In genomic region chr10:122427280-122427679, GRCh38 we compare ENCODE assay signal across 15 cellular contexts. TPM values are rescaled to one million over a fixed set of nuclear protein-coding genes. Genes with fewer than 3 reads are reported as not detected.
DNase-seq lines count a peak whose midpoint lies in the region; ATAC-seq, FAIRE-seq and TF ChIP-seq lines count a peak whose summit lies in the region.
"Had no signal": no experiment of that assay in that cellular context is flagged by ENCODE, and none has a peak within 500 bp of the region (broad histone marks: within the 10 kb centered on the region; RNA-seq: fewer than 3 reads in every experiment).

No MANE protein-coding gene starts in this region.

- intact Hi-C loops in activated naive CD4-positive, alpha-beta T cell treated with anti-CD3 and anti-CD28 coated beads for 36 hours (cut with micrococcal nuclease), result no loop called here
- intact Hi-C loops in kidney (cut with DNase I), result no loop called here

- peaks cover 13% of the 10 kb centered on the region for H3K36me3 Mint-ChIP-seq in activated naive CD4-positive, alpha-beta T cell treated with anti-CD3 and anti-CD28 coated beads for 36 hours (ENCODE audit: low read depth)
- no peaks in the 10 kb centered on the region for H3K36me3 Mint-ChIP-seq in activated naive CD4-positive, alpha-beta T cell treated with anti-CD3 and anti-CD28 coated beads, Interleukin-2, amount 50 U/mL, for 72 hours
- H3K36me3 Mint-ChIP-seq in T-cell (peaks cover 31% of the 10 kb centered on the region), immature natural killer cell (peaks cover 20 to 45% (median 32%) of the 10 kb centered on the region in 3 donors)
- H3K36me3 Mint-ChIP-seq in stimulated activated naive B cell treated with anti-CD40 and anti-IgM and Interleukin-4, amounts not matched to agents 10 μg/mL and 1 μg/mL and 100 μg/mL, for 72 hours, result peaks cover 10 to 17% of the 10 kb centered on the region in 2 donors

- CTCF ChIA-PET in activated naive CD4-positive, alpha-beta T cell treated with anti-CD3 and anti-CD28 coated beads for 36 hours (lab: Charles Lee), result interaction anchor here (0.6 to 0.7 kb wide), 2 partner anchors 61 to 128 kb away, joined by 4 to 5 read pairs; no protein-coding TSS in a partner anchor
- CTCF ChIA-PET in T-cell (lab: Charles Lee), result no interaction called here

- POLR2A ChIA-PET in T-cell (lab: Charles Lee), result no interaction called here

- no peak overlapping the region for H3K4me3 Mint-ChIP-seq in activated naive CD4-positive, alpha-beta T cell treated with anti-CD3 and anti-CD28 coated beads for 36 hours
- H3K4me3 Mint-ChIP-seq in T-cell (peak overlapping the region in 1 of 3 donors; percentile 25), immature natural killer cell (peak overlapping the region; percentile 14 to 51 (median 30))
- H3K4me3 Mint-ChIP-seq in stimulated activated naive B cell treated with anti-CD40 and anti-IgM and Interleukin-4, amounts not matched to agents 10 μg/mL and 1 μg/mL and 100 μg/mL, for 72 hours, result no peak overlapping the region

- no peak for FAIRE-seq in kidney (lab: Jason Lieb, UNC)

- H3K36me3 ChIP-seq in kidney (ENCODE audit: control insufficient read depth in 1 of 2, insufficient read depth in 2 of 2, low read length in 2 of 2), result peaks cover 14 to 20% of the 10 kb centered on the region in 2 donors

- H3K4me1 Mint-ChIP-seq in activated naive CD4-positive, alpha-beta T cell treated with anti-CD3 and anti-CD28 coated beads for 36 hours (ENCODE audit: low read depth), result peaks cover 23% of the 10 kb centered on the region
- H3K4me1 Mint-ChIP-seq in T-cell (peaks cover 20 to 37% (median 35%) of the 10 kb centered on the region in 3 donors), immature natural killer cell (peaks cover 55 to 61% of the 10 kb centered on the region in 2 donors)
- peaks cover 19 to 34% of the 10 kb centered on the region in 2 donors for H3K4me1 Mint-ChIP-seq in stimulated activated naive B cell treated with anti-CD40 and anti-IgM and Interleukin-4, amounts not matched to agents 10 μg/mL and 1 μg/mL and 100 μg/mL, for 72 hours

- H3K4me3 ChIP-seq in kidney (ENCODE audit: low read length in 2 of 2), result no peak overlapping the region
- H3K4me3 ChIP-seq: GM23248 had no signal

- no peaks in the 10 kb centered on the region for H3K9me3 ChIP-seq in kidney (ENCODE audit: control insufficient read depth in 1 of 2, low read length in 2 of 2)

- no peak overlapping the region for H3K9ac ChIP-seq in kidney (ENCODE audit: low read length in 2 of 2)
- H3K9ac ChIP-seq: GM23248 had no signal

- ATAC-seq in activated naive CD4-positive, alpha-beta T cell treated with anti-CD3 and anti-CD28 coated beads, Interleukin-2, amount 50 U/mL, for 72 hours, result no peak
- ATAC-seq in T-cell (replicated peaks in 1 of 4), result peak in 1 of 4 experiments; percentile 27
- peak; percentile 64 to 70 for ATAC-seq in stimulated activated naive B cell treated with anti-CD40 and anti-IgM and Interleukin-4, amounts not matched to agents 10 μg/mL and 1 μg/mL and 100 μg/mL, for 72 hours (replicated peaks)
- ATAC-seq in HG03520 (IDR thresholded peaks at IDR 0.05; ENCODE audit: unreplicated experiment), result no peak
- ATAC-seq: PC-3 had no signal

- DNase-seq in activated naive CD4-positive, alpha-beta T cell treated with anti-CD3 and anti-CD28 coated beads for 36 hours, result no peak
- DNase-seq in activated naive CD4-positive, alpha-beta T cell treated with anti-CD3 and anti-CD28 coated beads, Interleukin-2, amount 50 U/mL, for 72 hours (ENCODE audit: low spot score in 2 of 2), result no peak
- DNase-seq in T-cell (no peak), immature natural killer cell (no peak), kidney (no peak), Ammon's horn (ENCODE audit: low spot score) (no peak)
- DNase-seq in stimulated activated naive B cell treated with anti-CD40 and anti-IgM and Interleukin-4, amounts not matched to agents 10 μg/mL and 1 μg/mL and 100 μg/mL, for 72 hours, result no peak
- DNase-seq: GF-D8, GM23248, NCI-H146, NCI-H2081 treated with DMSO at 0.1 percent for 48 hours, NCI-H345, PC-3 had no signal

- no peaks in the 10 kb centered on the region for H3K27me3 Mint-ChIP-seq in activated naive CD4-positive, alpha-beta T cell treated with anti-CD3 and anti-CD28 coated beads for 36 hours (ENCODE audit: low read depth)
- H3K27me3 Mint-ChIP-seq in T-cell (no peaks in the 10 kb centered on the region), immature natural killer cell (ENCODE audit: low read depth in 3 of 3) (no peaks in the 10 kb centered on the region)
- no peaks in the 10 kb centered on the region for H3K27me3 Mint-ChIP-seq in stimulated activated naive B cell treated with anti-CD40 and anti-IgM and Interleukin-4, amounts not matched to agents 10 μg/mL and 1 μg/mL and 100 μg/mL, for 72 hours

- H3K4me1 ChIP-seq in kidney (ENCODE audit: control insufficient read depth in 1 of 2, insufficient read depth in 1 of 2, low read depth in 1 of 2, low read length in 2 of 2), result no peaks in the 10 kb centered on the region

- H3K9me3 Mint-ChIP-seq in activated naive CD4-positive, alpha-beta T cell treated with anti-CD3 and anti-CD28 coated beads for 36 hours, result no peaks in the 10 kb centered on the region
- no peaks in the 10 kb centered on the region for H3K9me3 Mint-ChIP-seq in activated naive CD4-positive, alpha-beta T cell treated with anti-CD3 and anti-CD28 coated beads, Interleukin-2, amount 50 U/mL, for 72 hours
- no peaks in the 10 kb centered on the region for H3K9me3 Mint-ChIP-seq in T-cell
- H3K9me3 Mint-ChIP-seq in immature natural killer cell, result no peaks in the 10 kb centered on the region
- H3K9me3 Mint-ChIP-seq in stimulated activated naive B cell treated with anti-CD40 and anti-IgM and Interleukin-4, amounts not matched to agents 10 μg/mL and 1 μg/mL and 100 μg/mL, for 72 hours, result no peaks in the 10 kb centered on the region

- peak overlapping the region; percentile 19 for H3K27ac Mint-ChIP-seq in activated naive CD4-positive, alpha-beta T cell treated with anti-CD3 and anti-CD28 coated beads for 36 hours
- H3K27ac Mint-ChIP-seq in activated naive CD4-positive, alpha-beta T cell treated with anti-CD3 and anti-CD28 coated beads, Interleukin-2, amount 50 U/mL, for 72 hours, result peak overlapping the region in 1 of 2 donors; percentile 24
- peak overlapping the region; percentile 83 to 87 for H3K27ac Mint-ChIP-seq in T-cell
- peak overlapping the region; percentile 20 to 88 (median 83) for H3K27ac Mint-ChIP-seq in immature natural killer cell
- H3K27ac Mint-ChIP-seq in stimulated activated naive B cell treated with anti-CD40 and anti-IgM and Interleukin-4, amounts not matched to agents 10 μg/mL and 1 μg/mL and 100 μg/mL, for 72 hours, result no peak overlapping the region

- no peak for TF ChIP-seq CTCF in kidney (IDR thresholded peaks at IDR 0.05; ENCODE audit: borderline replicate concordance, extremely low read depth, insufficient read depth)

- H3K27ac ChIP-seq in kidney (ENCODE audit: low read depth in 2 of 2, low read length in 2 of 2), result no peak overlapping the region
- H3K27ac ChIP-seq: GM23248, HL-60 had no signal

RNA-seq across cellular contexts. Expression of gene ARMS2, which starts 27.2 kb away (rescaled TPM):
- not detected for total RNA-seq in activated naive CD4-positive, alpha-beta T cell treated with anti-CD3 and anti-CD28 coated beads for 36 hours
- under 1 TPM in 1 of 2 donors, not detected in 1; 0.43 TPM for total RNA-seq in activated naive CD4-positive, alpha-beta T cell treated with anti-CD3 and anti-CD28 coated beads, Interleukin-2, amount 50 U/mL, for 72 hours
- total RNA-seq in T-cell, result not detected
- polyA plus RNA-seq in immature natural killer cell, result not detected
- total RNA-seq in kidney, result not detected
- not detected for polyA plus RNA-seq in kidney (ENCODE audit: insufficient read depth, low read depth, low replicate concordance)
- total RNA-seq: GM23248, PC-3 had no signal
- polyA plus RNA-seq: GM23248 had no signal

RNA-seq across cellular contexts. Expression of gene HTRA1, which starts 34.1 kb away (rescaled TPM):
- not detected for total RNA-seq in activated naive CD4-positive, alpha-beta T cell treated with anti-CD3 and anti-CD28 coated beads for 36 hours
- total RNA-seq in activated naive CD4-positive, alpha-beta T cell treated with anti-CD3 and anti-CD28 coated beads, Interleukin-2, amount 50 U/mL, for 72 hours, result not detected
- total RNA-seq in T-cell (under 1 TPM in 3 of 5 donors, not detected in 2; 0.51 to 0.56 (median 0.55) TPM), kidney (86.0 TPM)
- polyA plus RNA-seq in immature natural killer cell (under 1 TPM in 2 of 3 donors, not detected in 1; 0.16 to 0.73 TPM), kidney (ENCODE audit: insufficient read depth, low read depth, low replicate concordance) (345 TPM)

RNA-seq across cellular contexts. Expression of gene PLEKHA1, which starts 52.8 kb away (rescaled TPM):
- 10 to 100 TPM; 17.6 to 17.9 TPM for total RNA-seq in activated naive CD4-positive, alpha-beta T cell treated with anti-CD3 and anti-CD28 coated beads for 36 hours
- total RNA-seq in activated naive CD4-positive, alpha-beta T cell treated with anti-CD3 and anti-CD28 coated beads, Interleukin-2, amount 50 U/mL, for 72 hours, result 1 to 10 TPM; 7.0 to 8.7 TPM
- total RNA-seq in T-cell (10 to 100 TPM; 36.8 to 58.6 (median 40.5) TPM), kidney (168 TPM)
- polyA plus RNA-seq in immature natural killer cell (100 to 1,000 TPM; 134 to 142 (median 140) TPM), kidney (ENCODE audit: insufficient read depth, low read depth, low replicate concordance) (19.5 TPM)

Comparison
In these comparisons a context has a peak if more than half of its experiments do, and no peak if none do; other contexts are left out.
1. H3K4me3 Mint-ChIP-seq: peak in immature natural killer cell (5 of 5); none in activated naive CD4-positive, alpha-beta T cell treated with anti-CD3 and anti-CD28 coated beads for 36 hours (single experiment) and stimulated activated naive B cell treated with anti-CD40 and anti-IgM and Interleukin-4, amounts not matched to agents 10 μg/mL and 1 μg/mL and 100 μg/mL, for 72 hours (0 of 2).
2. ATAC-seq: peak in stimulated activated naive B cell treated with anti-CD40 and anti-IgM and Interleukin-4, amounts not matched to agents 10 μg/mL and 1 μg/mL and 100 μg/mL, for 72 hours (2 of 2); none in activated naive CD4-positive, alpha-beta T cell treated with anti-CD3 and anti-CD28 coated beads, Interleukin-2, amount 50 U/mL, for 72 hours (0 of 2) and HG03520 (single experiment).
3. RNA of gene HTRA1, which starts 34.1 kb away (total RNA-seq): 86.0 TPM in kidney (single experiment); 0.51 to 0.56 TPM in T-cell, not detected in activated naive CD4-positive, alpha-beta T cell treated with anti-CD3 and anti-CD28 coated beads for 36 hours and not detected in activated naive CD4-positive, alpha-beta T cell treated with anti-CD3 and anti-CD28 coated beads, Interleukin-2, amount 50 U/mL, for 72 hours; every median in the first group is over 10 times any median in the second.